ENCODE assay signal across 8 cellular contexts in the genomic region with DNA sequence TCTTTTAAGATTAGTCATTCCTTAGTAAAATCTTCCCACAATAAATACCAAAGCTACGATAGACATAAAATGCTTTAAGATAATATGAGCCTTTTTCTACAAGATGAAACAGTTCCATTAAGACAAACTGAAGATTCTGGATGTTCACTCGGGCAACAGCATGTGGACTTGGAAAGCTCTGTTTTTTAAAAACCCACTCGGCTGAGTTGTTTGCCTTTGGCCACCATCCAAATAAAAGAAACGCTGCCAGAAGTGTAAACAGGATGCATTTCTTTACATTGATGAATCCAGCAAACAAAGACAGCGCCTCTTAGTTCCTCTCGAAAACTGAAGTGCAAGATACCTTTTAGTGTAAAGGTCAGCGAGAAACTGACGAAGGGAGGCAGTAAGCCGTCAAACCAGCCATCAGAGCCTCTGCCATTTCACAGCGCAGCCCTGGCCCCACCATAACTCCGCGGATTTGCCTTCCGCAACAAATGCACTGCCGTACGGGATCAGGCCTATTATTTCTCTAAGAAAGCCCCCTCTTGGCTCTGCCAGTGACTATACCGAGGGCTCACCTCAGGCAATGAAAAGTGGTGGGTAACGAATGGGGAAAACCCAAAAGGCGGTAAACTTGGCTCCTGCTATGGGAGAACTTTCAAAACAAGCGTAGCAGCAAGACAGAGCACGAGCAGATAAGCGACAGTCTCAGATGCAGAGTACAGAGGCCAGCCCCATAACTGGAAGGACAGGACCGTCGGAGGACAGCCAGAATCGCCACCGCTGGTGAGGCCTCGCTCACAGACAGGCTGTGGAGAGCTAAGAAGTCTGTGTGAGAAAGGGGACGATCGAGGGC. TPM values are rescaled to one million over a fixed set of nuclear protein-coding genes. Genes with fewer than 3 reads are reported as not detected.
DNase-seq lines count a peak whose midpoint lies in the region; ATAC-seq and TF ChIP-seq lines count a peak whose summit lies in the region.

No MANE protein-coding gene starts in this region.

- no peaks in the 10 kb centered on the region for H3K9me2 ChIP-seq in SK-N-SH

- peak overlapping the region; percentile 37 for H3K27ac Mint-ChIP-seq in stimulated activated memory B cell treated with anti-CD40 and anti-IgM and Interleukin-4, amounts not matched to agents 10 μg/mL and 1 μg/mL and 100 μg/mL, for 72 hours

- H3K9ac ChIP-seq in SK-N-SH: peak overlapping the region; percentile 16; the same call in 1 of the 2 replicates

- H3F3A ChIP-seq in SK-N-SH (replicated peaks; ENCODE audit: insufficient read depth): peaks cover 14% of the 10 kb centered on the region

- H3K79me2 ChIP-seq in SK-N-SH (ENCODE audit: insufficient read depth): peaks cover 95% of the 10 kb centered on the region

- POLR2A ChIA-PET in SK-N-SH (lab: Yijun Ruan, JAX): interaction anchor here (0.7 kb wide), 1 partner anchor 204 kb away, joined by 3 read pairs; no protein-coding TSS in a partner anchor

- 76% methylated on average over 28 of the region's 28 CpGs for WGBS in SK-N-SH (ENCODE audit: low lambda C conversion rate)
- 38 to 41% methylated on average over 28 of the region's 28 CpGs for WGBS in heart right ventricle, 2 donors

- H3K9me3 ChIP-seq in SK-N-SH: no peaks in the 10 kb centered on the region
- no peaks in the 10 kb centered on the region for H3K9me3 ChIP-seq in heart right ventricle

- no peaks in the 10 kb centered on the region for H3K27me3 ChIP-seq in SK-N-SH (ENCODE audit: insufficient read depth)
- H3K27me3 ChIP-seq in heart right ventricle: no peaks in the 10 kb centered on the region

- H2AFZ ChIP-seq in SK-N-SH (ENCODE audit: low read depth): no peak overlapping the region

- CTCF ChIA-PET in SK-N-SH (lab: Yijun Ruan, JAX): interaction anchor here (1.3 to 4.2 kb wide), 2 partner anchors 12 to 42 kb away, joined by 7 to 17 read pairs; no protein-coding TSS in a partner anchor

- H3K9me3 Mint-ChIP-seq in stimulated activated memory B cell treated with anti-CD40 and anti-IgM and Interleukin-4, amounts not matched to agents 10 μg/mL and 1 μg/mL and 100 μg/mL, for 72 hours: no peaks in the 10 kb centered on the region

- H3K4me1 ChIP-seq in SK-N-SH (ENCODE audit: control insufficient read depth in 1 of 2, insufficient read depth in 2 of 2, low read depth in 1 of 2, low read length in 1 of 2) (peaks cover 18 to 22% of the 10 kb centered on the region in 2 experiments), heart right ventricle (peaks cover 12 to 79% (median 49%) of the 10 kb centered on the region in 9 donors)

- peaks cover under 1% of the 10 kb centered on the region for H3K36me3 Mint-ChIP-seq in stimulated activated memory B cell treated with anti-CD40 and anti-IgM and Interleukin-4, amounts not matched to agents 10 μg/mL and 1 μg/mL and 100 μg/mL, for 72 hours

- peaks cover 28% of the 10 kb centered on the region for H4K20me1 ChIP-seq in SK-N-SH (ENCODE audit: insufficient read depth)

- H3K4me2 ChIP-seq in SK-N-SH: peak overlapping the region; percentile 63

- ATAC-seq in heart right ventricle: peak; percentile 54 to 77 (median 66)
- ATAC-seq in stimulated activated memory B cell treated with anti-CD40 and anti-IgM and Interleukin-4, amounts not matched to agents 10 μg/mL and 1 μg/mL and 100 μg/mL, for 72 hours: no peak
- no peak for ATAC-seq in HG03097 (IDR thresholded peaks at IDR 0.05; ENCODE audit: low FRiP score, unreplicated experiment)
- no peak for ATAC-seq in GM19397 (IDR thresholded peaks at IDR 0.05; ENCODE audit: unreplicated experiment)
- ATAC-seq in HG03469 (IDR thresholded peaks at IDR 0.05; ENCODE audit: unreplicated experiment): no peak

- peak; percentile 53 for DNase-seq in HS-5 (ENCODE audit: low read depth)
- DNase-seq in SK-N-SH: no peak
- DNase-seq in heart right ventricle: peak in 1 of 2 donors; percentile 56
- DNase-seq in GOT3 (lab: John Stamatoyannopoulos, UW): no peak

- H3K4me3 Mint-ChIP-seq in stimulated activated memory B cell treated with anti-CD40 and anti-IgM and Interleukin-4, amounts not matched to agents 10 μg/mL and 1 μg/mL and 100 μg/mL, for 72 hours: no peak overlapping the region

- peaks cover 64% of the 10 kb centered on the region for H3K4me1 Mint-ChIP-seq in stimulated activated memory B cell treated with anti-CD40 and anti-IgM and Interleukin-4, amounts not matched to agents 10 μg/mL and 1 μg/mL and 100 μg/mL, for 72 hours

- no peak for TF ChIP-seq EP300 in SK-N-SH (IDR thresholded peaks at IDR 0.05; ENCODE audit: borderline replicate concordance in 1 of 2, low read depth in 1 of 2, low read length in 1 of 2)

- TF ChIP-seq RAD21 in SK-N-SH (IDR thresholded peaks at IDR 0.05; ENCODE audit: low read length): no peak

- intact Hi-C loops in heart right ventricle (cut with DNase I): loop anchor here in 4 of 10 donors (2.0 to 10.0 kb wide), 5 partner anchors 35 to 78 kb away; a partner anchor contains a TSS

- H3K4me3 ChIP-seq in SK-N-SH (ENCODE audit: low read depth in 2 of 2, low read length in 1 of 2): peak overlapping the region in 1 of 2 experiments; percentile 26; a peak in 2 of 4 replicates
- H3K4me3 ChIP-seq in heart right ventricle: peak overlapping the region in 6 of 10 donors; percentile 15 to 34 (median 24)

- H3K27me3 Mint-ChIP-seq in stimulated activated memory B cell treated with anti-CD40 and anti-IgM and Interleukin-4, amounts not matched to agents 10 μg/mL and 1 μg/mL and 100 μg/mL, for 72 hours: no peaks in the 10 kb centered on the region

- TF ChIP-seq CTCF in SK-N-SH (IDR thresholded peaks at IDR 0.05): no peak
- no peak for TF ChIP-seq CTCF in heart right ventricle (IDR thresholded peaks at IDR 0.05)

- H3K36me3 ChIP-seq in SK-N-SH (replicated peaks in 1 of 2; ENCODE audit: control insufficient read depth in 1 of 2, insufficient read depth in 2 of 2, low read length in 1 of 2): no peaks in the 10 kb centered on the region
- H3K36me3 ChIP-seq in heart right ventricle: no peaks in the 10 kb centered on the region

- H3K27ac ChIP-seq in SK-N-SH (ENCODE audit: low read depth in 2 of 2, low read length in 1 of 2) (peak overlapping the region; percentile 36 to 68; a peak in 3 of 4 replicates), heart right ventricle (peak overlapping the region; percentile 42 to 84 (median 71))

TF ChIP-seq in SK-N-SH, 30 proteins besides CTCF, POLR2A, EP300 and RAD21:
- TF ChIP-seq EZH2phosphoT487 (IDR thresholded peaks at IDR 0.05; ENCODE audit: borderline replicate concordance, low read depth) (no peak), POLR2AphosphoS5 (IDR thresholded peaks at IDR 0.05; ENCODE audit: low read depth, low read length) (no peak), FOXM1 (IDR thresholded peaks at IDR 0.05; ENCODE audit: low read depth) (no peak), RFX5 (IDR thresholded peaks at IDR 0.05; ENCODE audit: low read length) (no peak), RCOR1 (IDR thresholded peaks at IDR 0.05; ENCODE audit: low read length) (no peak), YY1 (IDR thresholded peaks at IDR 0.05; ENCODE audit: low read depth) (no peak), NFIC (IDR thresholded peaks at IDR 0.05; ENCODE audit: borderline replicate concordance) (peak; percentile 63), FOXJ3 (CRISPR knock-in tag; IDR thresholded peaks at IDR 0.05) (no peak)
TF ChIP-seq in SK-N-SH: peak in this region for 1.

RNA-seq across cellular contexts. Expression of a gene that starts 41.4 kb away (rescaled TPM):
- polyA plus RNA-seq in SK-N-SH (2012; rRNA removed) (55.3 and 64.8 TPM in 2 replicates), heart right ventricle (10 to 100 TPM in 1 of 2 donors, 1 to 10 TPM in 1; 6.4 to 19.4 TPM)
- 39.3 and 56.9 TPM in 2 replicates for polyA plus RNA-seq in SK-N-SH (2012; cell fraction: cytosol; rRNA removed)
- 41.0 and 50.4 TPM in 2 replicates for polyA plus RNA-seq in SK-N-SH (2012; cell fraction: nucleus; rRNA removed)
- total RNA-seq in heart right ventricle: 10 to 100 TPM; 25.0 to 46.4 (median 34.5) TPM

Comparison
In these comparisons a context has a peak if more than half of its experiments do, and no peak if none do; other contexts are left out.
1. ATAC-seq: peak in heart right ventricle (8 of 8); none in stimulated activated memory B cell treated with anti-CD40 and anti-IgM and Interleukin-4, amounts not matched to agents 10 μg/mL and 1 μg/mL and 100 μg/mL, for 72 hours (single experiment), HG03097 (single experiment), GM19397 (single experiment) and HG03469 (single experiment).